8 cellular contexts compared by ENCODE assay signal in the genomic region with DNA sequence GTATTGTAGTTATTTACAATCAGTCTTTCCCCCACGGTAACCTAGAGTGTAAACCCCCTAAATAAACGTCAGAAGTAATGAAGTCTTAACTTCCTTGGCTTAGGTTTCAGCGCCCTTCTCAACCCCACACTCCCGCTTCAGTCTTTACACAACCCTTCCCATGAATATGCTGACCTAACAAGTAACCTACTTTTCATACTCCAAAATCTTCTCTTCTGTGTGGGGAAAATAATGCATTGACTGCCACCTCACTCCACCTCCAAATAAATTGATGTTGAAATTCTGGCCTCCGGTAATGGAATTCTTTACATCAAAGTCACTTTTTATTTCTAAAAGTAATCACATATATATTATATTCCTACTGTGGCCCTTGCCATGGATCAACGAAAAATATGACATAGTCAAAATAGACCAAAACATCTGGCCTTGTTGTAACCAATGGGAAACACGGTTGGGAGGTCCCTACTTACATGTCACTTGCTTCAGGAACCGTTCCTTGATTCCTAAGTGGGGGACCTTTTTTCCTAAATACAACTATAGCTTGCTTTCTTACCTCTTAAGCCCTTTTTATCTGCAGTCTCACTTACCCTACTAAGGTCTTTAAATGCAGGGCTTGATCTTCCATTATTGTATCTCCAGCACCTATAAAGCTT. TPM values are rescaled to one million over a fixed set of nuclear protein-coding genes. Genes with fewer than 3 reads are reported as not detected.
A peak's percentile ranks its signal among the peaks of the same experiment; 100 is the strongest.
DNase-seq lines count a peak whose midpoint lies in the region; ATAC-seq, FAIRE-seq and TF ChIP-seq lines count a peak whose summit lies in the region.

No MANE protein-coding gene starts in this region.

- peak overlapping the region; percentile 90 for H3K4me3 Mint-ChIP-seq in activated CD8-positive, alpha-beta T cell treated with anti-CD3 and anti-CD28 coated beads, Interleukin-2, amount 10 ng/mL, durations not matched to agents 7 days and 5 days

- H3K4me1 Mint-ChIP-seq in activated CD8-positive, alpha-beta T cell treated with anti-CD3 and anti-CD28 coated beads, Interleukin-2, amount 10 ng/mL, durations not matched to agents 7 days and 5 days (ENCODE audit: low read depth): peaks cover 50% of the 10 kb centered on the region

- DNase-seq in ACHN (peak; percentile 29), HCEC 1CT (peak; percentile 26), kidney (no peak), COLO829 (ENCODE audit: low spot score) (no peak)
- no peak for DNase-seq in activated CD8-positive, alpha-beta T cell treated with anti-CD3 and anti-CD28 coated beads, Interleukin-2, amount 10 ng/mL, durations not matched to agents 7 days and 5 days
- DNase-seq in stimulated activated naive CD4-positive, alpha-beta T cell treated with Interleukin-2 at 50 U/mL for 16 hours (lab: John Stamatoyannopoulos, UW): no peak

- H3K27ac ChIP-seq in kidney (ENCODE audit: low read depth in 2 of 2, low read length in 2 of 2) (no peak overlapping the region), urinary bladder (ENCODE audit: low read depth) (no peak overlapping the region)

- no peaks in the 10 kb centered on the region for H3K9me3 Mint-ChIP-seq in activated CD8-positive, alpha-beta T cell treated with anti-CD3 and anti-CD28 coated beads, Interleukin-2, amount 10 ng/mL, durations not matched to agents 7 days and 5 days (ENCODE audit: insufficient read depth)

- peak overlapping the region in 1 of 2 donors; percentile 19 for H3K9ac ChIP-seq in kidney (ENCODE audit: low read length in 2 of 2)

- no peak for FAIRE-seq in kidney (lab: Jason Lieb, UNC)

- peak overlapping the region; percentile 96 for H3K27ac Mint-ChIP-seq in activated CD8-positive, alpha-beta T cell treated with anti-CD3 and anti-CD28 coated beads, Interleukin-2, amount 10 ng/mL, durations not matched to agents 7 days and 5 days

- POLR2A ChIA-PET in activated CD8-positive, alpha-beta T cell treated with anti-CD3 and anti-CD28 coated beads, Interleukin-2, amount 10 ng/mL, durations not matched to agents 7 days and 5 days (lab: Charles Lee): interaction anchor here (1.0 kb wide), 1 partner anchor 12 kb away, joined by 3 read pairs; no protein-coding TSS in a partner anchor

- in situ Hi-C loops in ACHN (cut with HindIII; ENCODE audit: low pct_ligation_motif_present, low pct_unique_long_range_greater_than_20kb, low sequenced_read_pairs): no loop called here

- peaks cover 9% of the 10 kb centered on the region for H3K36me3 Mint-ChIP-seq in activated CD8-positive, alpha-beta T cell treated with anti-CD3 and anti-CD28 coated beads, Interleukin-2, amount 10 ng/mL, durations not matched to agents 7 days and 5 days (ENCODE audit: low read depth)

- H3K36me3 ChIP-seq in kidney (ENCODE audit: control insufficient read depth in 1 of 2, insufficient read depth in 2 of 2, low read length in 2 of 2) (no peaks in the 10 kb centered on the region), urinary bladder (ENCODE audit: insufficient read depth) (no peaks in the 10 kb centered on the region)

- peak overlapping the region; percentile 69 to 73 for H3K4me3 ChIP-seq in kidney (ENCODE audit: low read length in 2 of 2)
- peak overlapping the region; percentile 89 for H3K4me3 ChIP-seq in urinary bladder (ENCODE audit: low read depth, low read length)

- no peak for TF ChIP-seq CTCF in kidney (IDR thresholded peaks at IDR 0.05; ENCODE audit: borderline replicate concordance, extremely low read depth, insufficient read depth)

- ATAC-seq in activated CD8-positive, alpha-beta T cell treated with anti-CD3 and anti-CD28 coated beads, Interleukin-2, amount 10 ng/mL, durations not matched to agents 7 days and 5 days: no peak
- no peak for ATAC-seq in HG02938 (IDR thresholded peaks at IDR 0.05; ENCODE audit: unreplicated experiment)

- H3K9me3 ChIP-seq in kidney (ENCODE audit: control insufficient read depth in 1 of 2, low read length in 2 of 2): no peaks in the 10 kb centered on the region

- CTCF ChIA-PET in activated CD8-positive, alpha-beta T cell treated with anti-CD3 and anti-CD28 coated beads, Interleukin-2, amount 10 ng/mL, durations not matched to agents 7 days and 5 days (lab: Charles Lee): no interaction called here

- H3K27me3 Mint-ChIP-seq in activated CD8-positive, alpha-beta T cell treated with anti-CD3 and anti-CD28 coated beads, Interleukin-2, amount 10 ng/mL, durations not matched to agents 7 days and 5 days (ENCODE audit: low read depth): no peaks in the 10 kb centered on the region

- H3K4me1 ChIP-seq in kidney (ENCODE audit: control insufficient read depth in 1 of 2, insufficient read depth in 1 of 2, low read depth in 1 of 2, low read length in 2 of 2) (peaks cover 7 to 8% of the 10 kb centered on the region in 2 donors), urinary bladder (ENCODE audit: insufficient read depth) (no peaks in the 10 kb centered on the region)

- intact Hi-C loops in kidney (cut with DNase I): no loop called here

- 19% methylated on average over 8 of the region's 8 CpGs for WGBS in urinary bladder

RNA-seq across cellular contexts. Expression of a gene that starts 1.0 kb away (rescaled TPM):
- total RNA-seq in activated CD8-positive, alpha-beta T cell treated with anti-CD3 and anti-CD28 coated beads, Interleukin-2, amount 10 ng/mL, durations not matched to agents 7 days and 5 days: 10 to 100 TPM; 37.1 to 44.0 TPM
- total RNA-seq in kidney (6.2 TPM), urinary bladder (21.0 TPM)
- polyA plus RNA-seq in kidney (ENCODE audit: insufficient read depth, low read depth, low replicate concordance) (1.4 TPM), urinary bladder (1.2 TPM)

RNA-seq across cellular contexts. Expression of a gene that starts 1.3 kb away (rescaled TPM):
- total RNA-seq in activated CD8-positive, alpha-beta T cell treated with anti-CD3 and anti-CD28 coated beads, Interleukin-2, amount 10 ng/mL, durations not matched to agents 7 days and 5 days: 10 to 100 TPM; 35.2 to 37.2 TPM
- total RNA-seq in kidney (16.3 TPM), urinary bladder (50.0 TPM)
- polyA plus RNA-seq in kidney (ENCODE audit: insufficient read depth, low read depth, low replicate concordance) (4.8 TPM), urinary bladder (7.6 TPM)

Comparison
In these comparisons a context has a peak if more than half of its experiments do, and no peak if none do; other contexts are left out.
1. DNase-seq: peak in ACHN (single experiment) and HCEC 1CT (single experiment); none in activated CD8-positive, alpha-beta T cell treated with anti-CD3 and anti-CD28 coated beads, Interleukin-2, amount 10 ng/mL, durations not matched to agents 7 days and 5 days (single experiment), kidney (single experiment), stimulated activated naive CD4-positive, alpha-beta T cell treated with Interleukin-2 at 50 U/mL for 16 hours (single experiment) and COLO829 (single experiment).